1 cellular context compared by ENCODE assay signal in genomic region chr6:44335631-44336030, GRCh38.
TF ChIP-seq lines count a peak whose summit lies in the region.

No MANE protein-coding gene starts in this region.

TF ChIP-seq in GM23338, 12 proteins besides CTCF, POLR2A, EP300 and RAD21 (continued from another document):
- TF ChIP-seq ZNF462 (CRISPR knock-in tag; IDR thresholded peaks at IDR 0.05) (no peak), STAT1 (IDR thresholded peaks at IDR 0.05; ENCODE audit: unreplicated experiment) (no peak), EZH2phosphoT487 (IDR thresholded peaks at IDR 0.05; ENCODE audit: unreplicated experiment) (no peak), ETS1 (IDR thresholded peaks at IDR 0.05) (no peak), NANOG (IDR thresholded peaks at IDR 0.05; ENCODE audit: borderline replicate concordance) (no peak), ZNF331 (CRISPR knock-in tag; IDR thresholded peaks at IDR 0.05; ENCODE audit: low read depth) (no peak), POLR2AphosphoS5 (IDR thresholded peaks at IDR 0.05; ENCODE audit: low read depth) (no peak)
